In genomic region chr9:99588299-99588698, GRCh38 we compare ENCODE assay signal across 24 cellular contexts.
A peak's percentile ranks its signal among the peaks of the same experiment; 100 is the strongest.
DNase-seq lines count a peak whose midpoint lies in the region; ATAC-seq and TF ChIP-seq lines count a peak whose summit lies in the region.
"Had no signal": no experiment of that assay in that cellular context is flagged by ENCODE, and none has a peak within 500 bp of the region (broad histone marks: within the 10 kb centered on the region; RNA-seq: fewer than 3 reads in every experiment).

No MANE protein-coding gene starts in this region.

- H3K27ac ChIP-seq in neural cell (ENCODE audit: low read length), result peak overlapping the region; percentile 91
- H3K27ac ChIP-seq: BLaER1 had no signal

- TF ChIP-seq EP300 in neural cell (conservative IDR thresholded peaks at IDR 0.05; ENCODE audit: poor library complexity, severe bottlenecking), result peak; percentile 61

- no peaks in the 10 kb centered on the region for H3K9me3 ChIP-seq in neural cell (ENCODE audit: low read length)
- H3K9me3 ChIP-seq: BE2C had no signal

- H2AFZ ChIP-seq in neural cell (ENCODE audit: low read depth, low read length), result no peak overlapping the region

- no peaks in the 10 kb centered on the region for H3K36me3 ChIP-seq in neural cell (ENCODE audit: insufficient read depth, low read length)
- H3K36me3 ChIP-seq: BE2C, BLaER1 had no signal

- peaks cover 25% of the 10 kb centered on the region for H3K4me1 Mint-ChIP-seq in stimulated activated memory B cell treated with anti-CD40 and anti-IgM and Interleukin-4, amounts not matched to agents 10 μg/mL and 1 μg/mL and 100 μg/mL, for 72 hours
- H3K4me1 Mint-ChIP-seq: CD4-positive, alpha-beta memory T cell; CD4-positive, CD25-positive, alpha-beta regulatory T cell; CD8-positive, alpha-beta memory T cell had no signal

- H4K20me1 ChIP-seq in neural cell (ENCODE audit: insufficient read depth), result no peaks in the 10 kb centered on the region
- H4K20me1 ChIP-seq: BLaER1 had no signal

- no peak overlapping the region for H3K4me3 Mint-ChIP-seq in stimulated activated memory B cell treated with anti-CD40 and anti-IgM and Interleukin-4, amounts not matched to agents 10 μg/mL and 1 μg/mL and 100 μg/mL, for 72 hours
- H3K4me3 Mint-ChIP-seq: CD14-positive monocyte; CD4-positive, alpha-beta memory T cell; CD4-positive, CD25-positive, alpha-beta regulatory T cell; CD8-positive, alpha-beta memory T cell had no signal

- DNase-seq in NCI-H524 treated with DMSO at 0.1 percent for 48 hours (lab: John Stamatoyannopoulos, UW) (no peak), DMS 273 (lab: John Stamatoyannopoulos, UW; ENCODE audit: unreplicated experiment) (no peak)
- DNase-seq: 8988T; ACHN; BE2C; C1 segment of cervical spinal cord; Calu3; CD4-positive, alpha-beta memory T cell; CD4-positive, CD25-positive, alpha-beta regulatory T cell; CD8-positive, alpha-beta memory T cell; COR-L47; DMS 273 treated with DMSO at 0.1 percent for 48 hours; DMS153; DMS53; DMS79; DND-41; EL; GDM1 had no signal

- H3K27me3 Mint-ChIP-seq in stimulated activated memory B cell treated with anti-CD40 and anti-IgM and Interleukin-4, amounts not matched to agents 10 μg/mL and 1 μg/mL and 100 μg/mL, for 72 hours, result no peaks in the 10 kb centered on the region

- H3K4me3 ChIP-seq in neural cell (ENCODE audit: low read length), result peak overlapping the region; percentile 42
- H3K4me3 ChIP-seq: BLaER1, GM12878 had no signal

- H3K27ac Mint-ChIP-seq in stimulated activated memory B cell treated with anti-CD40 and anti-IgM and Interleukin-4, amounts not matched to agents 10 μg/mL and 1 μg/mL and 100 μg/mL, for 72 hours, result peak overlapping the region; percentile 55
- H3K27ac Mint-ChIP-seq: CD4-positive, alpha-beta memory T cell; CD4-positive, CD25-positive, alpha-beta regulatory T cell; CD8-positive, alpha-beta memory T cell had no signal

- H3K27me3 ChIP-seq in neural cell (ENCODE audit: insufficient read depth, low read depth, low read length), result no peaks in the 10 kb centered on the region
- H3K27me3 ChIP-seq: BE2C, BLaER1 had no signal

- TF ChIP-seq CTCF in neural cell (IDR thresholded peaks at IDR 0.05; ENCODE audit: poor library complexity, severe bottlenecking), result no peak

- H3K9me2 ChIP-seq in neural cell (ENCODE audit: insufficient read depth, low read length), result no peaks in the 10 kb centered on the region

- peak overlapping the region; percentile 32 for H3K9ac ChIP-seq in neural cell (ENCODE audit: low read length)
- H3K9ac ChIP-seq: BLaER1 had no signal

- no peaks in the 10 kb centered on the region for H3K79me2 ChIP-seq in neural cell (replicated peaks; ENCODE audit: insufficient read depth, low read length)

- H3F3A ChIP-seq in neural cell (ENCODE audit: insufficient read depth, low read length, poor library complexity, severe bottlenecking), result no peaks in the 10 kb centered on the region

- H3K36me3 Mint-ChIP-seq in stimulated activated memory B cell treated with anti-CD40 and anti-IgM and Interleukin-4, amounts not matched to agents 10 μg/mL and 1 μg/mL and 100 μg/mL, for 72 hours, result peaks cover 5% of the 10 kb centered on the region
- H3K36me3 Mint-ChIP-seq: CD4-positive, alpha-beta memory T cell; CD4-positive, CD25-positive, alpha-beta regulatory T cell; CD8-positive, alpha-beta memory T cell had no signal

- peak overlapping the region; percentile 3 for H3K4me2 ChIP-seq in neural cell (ENCODE audit: low read length)
- H3K4me2 ChIP-seq: BLaER1 had no signal

- no peak for ATAC-seq in stimulated activated memory B cell treated with anti-CD40 and anti-IgM and Interleukin-4, amounts not matched to agents 10 μg/mL and 1 μg/mL and 100 μg/mL, for 72 hours
- ATAC-seq in HG03521 (IDR thresholded peaks at IDR 0.05; ENCODE audit: unreplicated experiment), result no peak
- ATAC-seq: GM12878 had no signal

- no peaks in the 10 kb centered on the region for H3K9me3 Mint-ChIP-seq in stimulated activated memory B cell treated with anti-CD40 and anti-IgM and Interleukin-4, amounts not matched to agents 10 μg/mL and 1 μg/mL and 100 μg/mL, for 72 hours
- H3K9me3 Mint-ChIP-seq: CD8-positive, alpha-beta memory T cell had no signal

- TF ChIP-seq RAD21 in neural cell (conservative IDR thresholded peaks at IDR 0.05), result peak; percentile 11

TF ChIP-seq in neural cell, 6 proteins besides CTCF, POLR2A, EP300 and RAD21:
- no peak for TF ChIP-seq MXI1 (conservative IDR thresholded peaks at IDR 0.05; ENCODE audit: poor library complexity, severe bottlenecking)
- no peak for TF ChIP-seq EZH2 (IDR thresholded peaks at IDR 0.05; ENCODE audit: borderline replicate concordance, insufficient read depth, low read length, poor library complexity, severe bottlenecking)
- TF ChIP-seq TAF1 (IDR thresholded peaks at IDR 0.05; ENCODE audit: low read depth), result no peak
- no peak for TF ChIP-seq POLR2AphosphoS5 (IDR thresholded peaks at IDR 0.05)
- TF ChIP-seq REST (IDR thresholded peaks at IDR 0.05; ENCODE audit: borderline replicate concordance), result no peak
- TF ChIP-seq SMC3 (conservative IDR thresholded peaks at IDR 0.05; ENCODE audit: poor library complexity), result no peak
TF ChIP-seq in neural cell: peak in this region for 0.
